Comparison of ENCODE assay signal across 8 cellular contexts in the genomic region with DNA sequence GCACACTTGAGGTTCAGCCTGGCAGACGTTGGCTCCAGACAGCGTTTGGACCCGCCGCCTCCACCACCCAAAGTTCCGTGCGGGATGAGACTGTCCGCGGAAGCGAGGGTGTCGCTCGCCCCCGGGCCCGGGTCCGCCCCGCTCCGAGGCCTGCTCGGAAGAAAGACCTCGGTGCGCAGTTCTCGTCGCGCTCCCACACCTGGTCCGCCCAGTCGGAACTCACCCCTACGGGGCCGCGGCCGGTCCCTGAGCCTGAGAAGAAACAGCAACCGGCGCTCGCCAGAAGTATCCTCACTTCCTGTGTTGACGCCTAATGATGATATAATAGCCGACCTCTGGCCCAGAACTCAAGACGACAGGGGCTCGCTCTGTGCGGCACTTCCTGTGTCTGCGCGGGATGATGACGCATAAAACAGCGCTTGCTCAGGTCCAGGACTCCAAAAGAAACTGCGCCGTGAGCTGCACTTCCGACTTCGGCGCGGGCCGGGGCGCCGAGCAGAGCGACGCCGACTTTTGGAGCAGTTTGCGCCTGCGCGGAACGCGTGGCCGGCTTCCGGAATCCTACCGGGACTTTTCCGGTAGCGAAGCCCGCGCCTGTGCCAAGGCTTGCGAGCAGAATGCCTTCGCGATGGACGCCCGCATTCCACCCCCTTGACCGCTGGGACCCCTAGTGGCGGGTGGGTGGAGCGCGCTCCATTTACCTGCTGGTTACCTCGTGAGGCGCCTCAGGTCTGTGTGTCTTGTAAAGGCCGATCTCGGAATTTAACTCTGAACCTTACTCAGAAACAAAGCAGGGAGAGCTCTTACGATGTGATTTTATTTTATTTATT. TPM values are rescaled to one million over a fixed set of nuclear protein-coding genes. Genes with fewer than 3 reads are reported as not detected.
DNase-seq lines count a peak whose midpoint lies in the region; ATAC-seq and TF ChIP-seq lines count a peak whose summit lies in the region.
"Not testable (repeated sequence)": the region's sequence is repeated elsewhere in the genome, so short reads cannot be mapped to it uniquely, and the experiment has no call there.

A gene (minus strand): TSS at position 323 of the 830 bp plus-strand sequence. CDS start 1,539 bp downstream, outside the sequence.

- H3K79me2 ChIP-seq in DOHH2 (ENCODE audit: control insufficient read depth, low read length), result peaks cover 22% of the 10 kb centered on the region
- not testable (repeated sequence) for H3K79me2 ChIP-seq in Karpas-422 (ENCODE audit: low read length); fibroblast of lung (ENCODE audit: control insufficient read depth, insufficient read depth, low read length)

- H3K4me1 Mint-ChIP-seq in activated T-helper 1 cell treated with anti-CD3 and anti-CD28 coated beads, Interleukin-12 subunit alpha, Interleukin-12 subunit beta, Interleukin-2, Interleukin-4 antibody, amounts not matched to agents 30 ng/mL and 10 ng/mL and 1 ng/mL, durations not matched to agents 14 hours and 24 hours and 36 hours (ENCODE audit: low read depth), result peaks cover 15% of the 10 kb centered on the region
- H3K4me1 Mint-ChIP-seq in naive thymus-derived CD8-positive, alpha-beta T cell, result peaks cover 0 to 19% (median 9%) of the 10 kb centered on the region in 4 donors

- peak within 1 kb of the TSS; percentile 58 for H3K4me2 ChIP-seq in DOHH2 (ENCODE audit: low read length)
- H3K4me2 ChIP-seq in Karpas-422 (ENCODE audit: low read depth, low read length, poor library complexity, severe bottlenecking), result peak within 1 kb of the TSS; percentile 48
- peak within 1 kb of the TSS; percentile 64 for H3K4me2 ChIP-seq in fibroblast of lung (ENCODE audit: extremely low read depth, insufficient read depth, low read length)

- peak within 1 kb of the TSS; percentile 98 for H3K27ac Mint-ChIP-seq in activated T-helper 1 cell treated with anti-CD3 and anti-CD28 coated beads, Interleukin-12 subunit alpha, Interleukin-12 subunit beta, Interleukin-2, Interleukin-4 antibody, amounts not matched to agents 30 ng/mL and 10 ng/mL and 1 ng/mL, durations not matched to agents 14 hours and 24 hours and 36 hours
- peak within 1 kb of the TSS; percentile 90 to 99 (median 98) for H3K27ac Mint-ChIP-seq in naive thymus-derived CD8-positive, alpha-beta T cell

- H3K9me2 ChIP-seq in DOHH2 (replicated peaks; ENCODE audit: control insufficient read depth, low read length); Karpas-422 (replicated peaks; ENCODE audit: insufficient read depth, low read length): not testable (repeated sequence)

- H3K9ac ChIP-seq in Karpas-422 (ENCODE audit: low read length) (peak within 1 kb of the TSS; percentile 82), fibroblast of lung (ENCODE audit: insufficient read depth, low read length) (peak within 1 kb of the TSS; percentile 78)

- not testable (repeated sequence) for H3K27me3 ChIP-seq in DOHH2 (ENCODE audit: control insufficient read depth, low read length); Karpas-422 (ENCODE audit: low read length); fibroblast of lung (ENCODE audit: control insufficient read depth, insufficient read depth, low read length)

- H3K4me3 ChIP-seq in DOHH2 (ENCODE audit: low read length) (peak within 1 kb of the TSS; percentile 82), Karpas-422 (ENCODE audit: low read length) (peak within 1 kb of the TSS; percentile 77), fibroblast of lung (replicated peaks in 1 of 4; ENCODE audit: control extremely low read depth in 1 of 4, insufficient read depth in 1 of 4, low read depth in 3 of 4, low read length in 4 of 4) (peak within 1 kb of the TSS; percentile 50 to 70 (median 58))

- not testable (repeated sequence) for H4K20me1 ChIP-seq in DOHH2 (ENCODE audit: control insufficient read depth, insufficient read depth, low read depth, low read length); Karpas-422 (ENCODE audit: insufficient read depth, low read depth, low read length); fibroblast of lung (ENCODE audit: control insufficient read depth, extremely low read depth, insufficient read depth, low read length)

- peaks cover 20% of the 10 kb centered on the region for H3K36me3 Mint-ChIP-seq in activated T-helper 1 cell treated with anti-CD3 and anti-CD28 coated beads, Interleukin-12 subunit alpha, Interleukin-12 subunit beta, Interleukin-2, Interleukin-4 antibody, amounts not matched to agents 30 ng/mL and 10 ng/mL and 1 ng/mL, durations not matched to agents 14 hours and 24 hours and 36 hours (ENCODE audit: low read depth)
- H3K36me3 Mint-ChIP-seq in naive thymus-derived CD8-positive, alpha-beta T cell, result peaks cover 0 to 30% (median 3%) of the 10 kb centered on the region in 3 donors

- H3K4me3 Mint-ChIP-seq in activated T-helper 1 cell treated with anti-CD3 and anti-CD28 coated beads, Interleukin-12 subunit alpha, Interleukin-12 subunit beta, Interleukin-2, Interleukin-4 antibody, amounts not matched to agents 30 ng/mL and 10 ng/mL and 1 ng/mL, durations not matched to agents 14 hours and 24 hours and 36 hours, result peak within 1 kb of the TSS; percentile 94
- H3K4me3 Mint-ChIP-seq in naive thymus-derived CD8-positive, alpha-beta T cell, result peak within 1 kb of the TSS; percentile 81 to 98 (median 94)

- H3K9me3 Mint-ChIP-seq in activated T-helper 1 cell treated with anti-CD3 and anti-CD28 coated beads, Interleukin-12 subunit alpha, Interleukin-12 subunit beta, Interleukin-2, Interleukin-4 antibody, amounts not matched to agents 30 ng/mL and 10 ng/mL and 1 ng/mL, durations not matched to agents 14 hours and 24 hours and 36 hours; naive thymus-derived CD8-positive, alpha-beta T cell: not testable (repeated sequence)

- peak; percentile 90 for ATAC-seq in GM21825 (IDR thresholded peaks at IDR 0.05; ENCODE audit: unreplicated experiment)
- peak; percentile 93 to 95 for ATAC-seq in naive thymus-derived CD8-positive, alpha-beta T cell

- peak; percentile 99 for DNase-seq in Karpas-422
- peak; percentile 99 for DNase-seq in RPMI7951 (ENCODE audit: low read depth)
- DNase-seq in activated T-helper 1 cell treated with anti-CD3 and anti-CD28 coated beads, Interleukin-12 subunit alpha, Interleukin-12 subunit beta, Interleukin-2, Interleukin-4 antibody, amounts not matched to agents 30 ng/mL and 10 ng/mL and 1 ng/mL, durations not matched to agents 14 hours and 24 hours and 36 hours (ENCODE audit: low spot score), result peak; percentile 96
- DNase-seq in fibroblast of lung (ENCODE audit: low read depth in 2 of 2), result peak; percentile 100
- peak; percentile 90 to 100 (median 97) for DNase-seq in naive thymus-derived CD8-positive, alpha-beta T cell
- DNase-seq in stimulated activated naive CD4-positive, alpha-beta T cell (lab: John Stamatoyannopoulos, UW), result peak; percentile 95 to 99 (median 98)

- not testable (repeated sequence) for H3K4me1 ChIP-seq in DOHH2 (ENCODE audit: control insufficient read depth, low read length); Karpas-422 (ENCODE audit: low read length); fibroblast of lung (ENCODE audit: control insufficient read depth, extremely low read depth, insufficient read depth, low read length)

- POLR2A ChIA-PET in naive thymus-derived CD8-positive, alpha-beta T cell (lab: Charles Lee), result interaction anchor here (0.5 to 1.0 kb wide), 8 partner anchors 46 to 349 kb away, joined by 3 to 5 read pairs (median 3); a partner anchor contains a TSS

- not testable (repeated sequence) for H3K9me3 ChIP-seq in DOHH2 (ENCODE audit: control insufficient read depth, insufficient read depth, low read length); Karpas-422 (ENCODE audit: low read length); fibroblast of lung (ENCODE audit: control insufficient read depth, insufficient read depth, low read depth, low read length)

- not testable (repeated sequence) for H3K27me3 Mint-ChIP-seq in activated T-helper 1 cell treated with anti-CD3 and anti-CD28 coated beads, Interleukin-12 subunit alpha, Interleukin-12 subunit beta, Interleukin-2, Interleukin-4 antibody, amounts not matched to agents 30 ng/mL and 10 ng/mL and 1 ng/mL, durations not matched to agents 14 hours and 24 hours and 36 hours (ENCODE audit: insufficient read depth); naive thymus-derived CD8-positive, alpha-beta T cell

- H3K27ac ChIP-seq in DOHH2 (ENCODE audit: low read depth, low read length) (peak within 1 kb of the TSS; percentile 72), Karpas-422 (ENCODE audit: low read length) (peak within 1 kb of the TSS; percentile 26; the same call in 1 of the 2 replicates), fibroblast of lung (ENCODE audit: insufficient read depth, low read length) (peak within 1 kb of the TSS; percentile 87)

- H3K36me3 ChIP-seq in DOHH2 (ENCODE audit: control insufficient read depth, low read length), result peaks cover 18% of the 10 kb centered on the region
- H3K36me3 ChIP-seq in Karpas-422 (ENCODE audit: insufficient read depth, low read length); fibroblast of lung (ENCODE audit: control insufficient read depth, insufficient read depth, low read length): not testable (repeated sequence)

- intact Hi-C loops in activated T-helper 1 cell treated with anti-CD3 and anti-CD28 coated beads, Interleukin-12 subunit alpha, Interleukin-12 subunit beta, Interleukin-2, Interleukin-4 antibody, amounts not matched to agents 30 ng/mL and 10 ng/mL and 1 ng/mL, durations not matched to agents 14 hours and 24 hours and 36 hours (cut with micrococcal nuclease), result loop anchor here (2.0 to 10.0 kb wide), 5 partner anchors 55 to 325 kb away; a partner anchor contains a TSS

- peak; percentile 34 for TF ChIP-seq CTCF in DOHH2 (IDR thresholded peaks at IDR 0.05; ENCODE audit: low read depth, low read length, poor library complexity, severe bottlenecking)
- TF ChIP-seq CTCF in fibroblast of lung (conservative IDR thresholded peaks at IDR 0.05 in 1 of 2, IDR thresholded peaks at IDR 0.05 in 1 of 2; ENCODE audit: low read depth in 1 of 2, low read length in 2 of 2), result not testable (repeated sequence)

- H3F3A ChIP-seq in DOHH2 (ENCODE audit: control insufficient read depth, insufficient read depth), result not testable (repeated sequence)

- not testable (repeated sequence) for H2AFZ ChIP-seq in Karpas-422 (ENCODE audit: low read length); fibroblast of lung (ENCODE audit: low read length)

RNA-seq across cellular contexts. Expression of the gene that starts here (rescaled TPM):
- total RNA-seq in Karpas-422 (2014; rRNA removed; shearing (Covaris generic); ENCODE audit: low replicate concordance), result 26.2 and 39.6 TPM in 2 replicates
- 4.4 and 8.1 TPM in 2 replicates for total RNA-seq in RPMI7951 (2014; rRNA removed; shearing (Covaris generic))
- total RNA-seq in activated T-helper 1 cell treated with anti-CD3 and anti-CD28 coated beads, Interleukin-12 subunit alpha, Interleukin-12 subunit beta, Interleukin-2, Interleukin-4 antibody, amounts not matched to agents 30 ng/mL and 10 ng/mL and 1 ng/mL, durations not matched to agents 14 hours and 24 hours and 36 hours, result 74.4 and 81.7 TPM in 2 replicates
- total RNA-seq in fibroblast of lung, result 10.5 and 14.2 TPM in 2 replicates
- 2.8 and 3.0 TPM in 2 replicates for polyA plus RNA-seq in fibroblast of lung
- 16.1 and 22.0 TPM in 2 replicates for polyA plus RNA-seq in fibroblast of lung (2012)
- polyA minus RNA-seq in fibroblast of lung (ENCODE audit: low replicate concordance), result 4.0 and 12.4 TPM in 2 replicates
- total RNA-seq in naive thymus-derived CD8-positive, alpha-beta T cell, result 100 to 1,000 TPM; 162 to 173 TPM
- 10 to 100 TPM; 14.2 to 28.6 (median 14.4) TPM for polyA plus RNA-seq in naive thymus-derived CD8-positive, alpha-beta T cell

Comparison
In these comparisons a context has a peak if more than half of its experiments do, and no peak if none do; other contexts are left out.
1. Peak in every context shown above with its lines: DNase-seq, ATAC-seq, H3K4me3 ChIP-seq and H3K27ac ChIP-seq.
2. H3K27ac ChIP-seq: peak in every context shown above with its lines; median percentile 87 in fibroblast of lung; 72 in DOHH2; 26 in Karpas-422.